ENCODE assay signal across 18 cellular contexts in genomic region chr6:82711105-82711829, GRCh38.
A peak's percentile ranks its signal among the peaks of the same experiment; 100 is the strongest.
DNase-seq lines count a peak whose midpoint lies in the region; ATAC-seq and TF ChIP-seq lines count a peak whose summit lies in the region.
"Had no signal": no experiment of that assay in that cellular context is flagged by ENCODE, and none has a peak within 500 bp of the region (broad histone marks: within the 10 kb centered on the region; RNA-seq: fewer than 3 reads in every experiment).

No MANE protein-coding gene starts in this region.

- H3K27me3 ChIP-seq in GM23338 (ENCODE audit: insufficient read depth) (no peaks in the 10 kb centered on the region), MG63 (no peaks in the 10 kb centered on the region)
- H3K27me3 ChIP-seq: stomach had no signal

- TF ChIP-seq CTCF in GM23338 (conservative IDR thresholded peaks at IDR 0.05; ENCODE audit: low read depth in 2 of 2): no peak
- no peak for TF ChIP-seq CTCF in mesothelial cell of epicardium (IDR thresholded peaks at IDR 0.05; ENCODE audit: unreplicated experiment)

- no peak overlapping the region for H3K4me2 ChIP-seq in GM23338

- H3K79me2 ChIP-seq in GM23338 (replicated peaks; ENCODE audit: insufficient read depth): no peaks in the 10 kb centered on the region

- H3K9me2 ChIP-seq in GM23338 (ENCODE audit: insufficient read depth): no peaks in the 10 kb centered on the region

- H2AFZ ChIP-seq in GM23338: peak overlapping the region; percentile 10

- H3K27ac Mint-ChIP-seq in GM23338: no peak overlapping the region
- H3K27ac Mint-ChIP-seq in stimulated activated naive B cell treated with anti-CD40 and anti-IgM and Interleukin-4, amounts not matched to agents 10 μg/mL and 1 μg/mL and 100 μg/mL, for 72 hours: peak overlapping the region; percentile 59
- no peak overlapping the region for H3K27ac Mint-ChIP-seq in mesothelial cell of epicardium
- H3K27ac Mint-ChIP-seq: activated CD4-positive, alpha-beta T cell treated with anti-CD3 and anti-CD28 coated beads, Interleukin-2, amount 10 ng/mL, durations not matched to agents 24 days and 14 days; activated naive CD4-positive, alpha-beta T cell treated with anti-CD3 and anti-CD28 coated beads, Interleukin-2, amount 10 ng/mL, durations not matched to agents 7 days and 5 days had no signal

- H3K36me3 ChIP-seq in GM23338 (ENCODE audit: insufficient read depth) (peaks cover 4% of the 10 kb centered on the region; the same call in 1 of the 2 replicates), MG63 (no peaks in the 10 kb centered on the region)
- H3K36me3 ChIP-seq: stomach had no signal

- no peaks in the 10 kb centered on the region for H3F3A ChIP-seq in GM23338 (replicated peaks; ENCODE audit: low read depth)

- H3K27ac ChIP-seq in GM23338 (ENCODE audit: low read depth): no peak overlapping the region
- H3K27ac ChIP-seq: stomach had no signal

- H3K9me3 Mint-ChIP-seq in GM23338 (peaks cover 46% of the 10 kb centered on the region), mesothelial cell of epicardium (peaks cover 23% of the 10 kb centered on the region)
- peaks cover 2 to 9% of the 10 kb centered on the region in 2 donors for H3K9me3 Mint-ChIP-seq in stimulated activated naive B cell treated with anti-CD40 and anti-IgM and Interleukin-4, amounts not matched to agents 10 μg/mL and 1 μg/mL and 100 μg/mL, for 72 hours

- peaks cover 31% of the 10 kb centered on the region for H3K36me3 Mint-ChIP-seq in GM23338 (ENCODE audit: low read depth)
- H3K36me3 Mint-ChIP-seq in stimulated activated naive B cell treated with anti-CD40 and anti-IgM and Interleukin-4, amounts not matched to agents 10 μg/mL and 1 μg/mL and 100 μg/mL, for 72 hours: no peaks in the 10 kb centered on the region
- H3K36me3 Mint-ChIP-seq in mesothelial cell of epicardium: peaks cover 6% of the 10 kb centered on the region
- H3K36me3 Mint-ChIP-seq: activated naive CD4-positive, alpha-beta T cell treated with anti-CD3 and anti-CD28 coated beads, Interleukin-2, amount 10 ng/mL, durations not matched to agents 7 days and 5 days had no signal

- ATAC-seq in GM23338: no peak
- no peak for ATAC-seq in stimulated activated naive B cell treated with anti-CD40 and anti-IgM and Interleukin-4, amounts not matched to agents 10 μg/mL and 1 μg/mL and 100 μg/mL, for 72 hours (replicated peaks)

- H3K4me3 ChIP-seq in GM23338 (no peak overlapping the region), MG63 (no peak overlapping the region)
- H3K4me3 ChIP-seq: stomach had no signal

- H3K4me1 Mint-ChIP-seq in GM23338: 0 out of 3 replicates have a peak, but pooled peaks cover 3% of the 10 kb centered on the region
- no peaks in the 10 kb centered on the region for H3K4me1 Mint-ChIP-seq in stimulated activated naive B cell treated with anti-CD40 and anti-IgM and Interleukin-4, amounts not matched to agents 10 μg/mL and 1 μg/mL and 100 μg/mL, for 72 hours
- H3K4me1 Mint-ChIP-seq in mesothelial cell of epicardium: no peaks in the 10 kb centered on the region
- H3K4me1 Mint-ChIP-seq: activated CD4-positive, alpha-beta T cell treated with anti-CD3 and anti-CD28 coated beads, Interleukin-2, amount 10 ng/mL, durations not matched to agents 24 days and 14 days; activated naive CD4-positive, alpha-beta T cell treated with anti-CD3 and anti-CD28 coated beads, Interleukin-2, amount 10 ng/mL, durations not matched to agents 7 days and 5 days had no signal

- no peaks in the 10 kb centered on the region for H4K20me1 ChIP-seq in GM23338 (replicated peaks; ENCODE audit: insufficient read depth)

- H3K27me3 Mint-ChIP-seq in GM23338 (ENCODE audit: insufficient read depth, low read depth, poor library complexity): peaks cover 2% of the 10 kb centered on the region
- H3K27me3 Mint-ChIP-seq in stimulated activated naive B cell treated with anti-CD40 and anti-IgM and Interleukin-4, amounts not matched to agents 10 μg/mL and 1 μg/mL and 100 μg/mL, for 72 hours: no peaks in the 10 kb centered on the region
- H3K27me3 Mint-ChIP-seq in mesothelial cell of epicardium (ENCODE audit: low read depth): no peaks in the 10 kb centered on the region
- H3K27me3 Mint-ChIP-seq: activated CD4-positive, alpha-beta T cell treated with anti-CD3 and anti-CD28 coated beads, Interleukin-2, amount 10 ng/mL, durations not matched to agents 24 days and 14 days; activated naive CD4-positive, alpha-beta T cell treated with anti-CD3 and anti-CD28 coated beads, Interleukin-2, amount 10 ng/mL, durations not matched to agents 7 days and 5 days had no signal

- H3K4me3 Mint-ChIP-seq in GM23338 (no peak overlapping the region), mesothelial cell of epicardium (no peak overlapping the region)
- H3K4me3 Mint-ChIP-seq in stimulated activated naive B cell treated with anti-CD40 and anti-IgM and Interleukin-4, amounts not matched to agents 10 μg/mL and 1 μg/mL and 100 μg/mL, for 72 hours: no peak overlapping the region
- H3K4me3 Mint-ChIP-seq: activated CD4-positive, alpha-beta T cell treated with anti-CD3 and anti-CD28 coated beads, Interleukin-2, amount 10 ng/mL, durations not matched to agents 24 days and 14 days; activated naive CD4-positive, alpha-beta T cell treated with anti-CD3 and anti-CD28 coated beads, Interleukin-2, amount 10 ng/mL, durations not matched to agents 7 days and 5 days had no signal

- no peak for DNase-seq in GM23338 (ENCODE audit: low spot score)
- peak; percentile 19 for DNase-seq in cerebellum (ENCODE audit: low spot score)
- peak; percentile 31 to 46 for DNase-seq in hippocampal formation (lab: John Stamatoyannopoulos, UW)
- DNase-seq in stimulated activated naive B cell treated with anti-CD40 and anti-IgM and Interleukin-4, amounts not matched to agents 10 μg/mL and 1 μg/mL and 100 μg/mL, for 72 hours: no peak
- DNase-seq in MG63: no peak
- DNase-seq in COR-L47 (lab: John Stamatoyannopoulos, UW): no peak
- DNase-seq in mesothelial cell of epicardium (ENCODE audit: low spot score in 2 of 2, unreplicated experiment in 2 of 2): no peak
- DNase-seq in HPDE6-E6E7 (ENCODE audit: extremely low spot score): no peak
- DNase-seq: activated CD4-positive, alpha-beta T cell treated with anti-CD3 and anti-CD28 coated beads, Interleukin-2, amount 10 ng/mL, durations not matched to agents 24 days and 14 days; activated naive CD4-positive, alpha-beta T cell treated with anti-CD3 and anti-CD28 coated beads, Interleukin-2, amount 10 ng/mL, durations not matched to agents 7 days and 5 days; DMS 273 treated with DMSO at 0.1 percent for 48 hours; effector memory CD4-positive, alpha-beta T cell; KG1; kidney; NCI-H1436 treated with DMSO at 0.1 percent for 48 hours; NCI-H345; SHP77 treated with DMSO at 0.1 percent for 48 hours; stomach had no signal

- no peaks in the 10 kb centered on the region for H3K4me1 ChIP-seq in GM23338 (ENCODE audit: insufficient read depth)
- H3K4me1 ChIP-seq: stomach had no signal

- no peaks in the 10 kb centered on the region for H3K9me3 ChIP-seq in MG63

TF ChIP-seq in GM23338, 12 proteins besides CTCF, POLR2A, EP300 and RAD21:
- TF ChIP-seq ZNF331 (CRISPR knock-in tag; IDR thresholded peaks at IDR 0.05; ENCODE audit: low read depth) (no peak), NANOG (IDR thresholded peaks at IDR 0.05; ENCODE audit: borderline replicate concordance) (no peak)

Comparison
In these comparisons a context has a peak if more than half of its experiments do, and no peak if none do; other contexts are left out.
1. DNase-seq: peak in cerebellum (single experiment) and hippocampal formation (2 of 2); none in GM23338 (single experiment), stimulated activated naive B cell treated with anti-CD40 and anti-IgM and Interleukin-4, amounts not matched to agents 10 μg/mL and 1 μg/mL and 100 μg/mL, for 72 hours (single experiment), MG63 (single experiment), COR-L47 (single experiment), mesothelial cell of epicardium (0 of 2) and HPDE6-E6E7 (single experiment).